Comparison of ENCODE assay signal across 11 cellular contexts in genomic region chr15:82919231-82919886, GRCh38. TPM values are rescaled to one million over a fixed set of nuclear protein-coding genes. Genes with fewer than 3 reads are reported as not detected.
A peak's percentile ranks its signal among the peaks of the same experiment; 100 is the strongest.
DNase-seq lines count a peak whose midpoint lies in the region; ATAC-seq, FAIRE-seq and TF ChIP-seq lines count a peak whose summit lies in the region.
"Had no signal": no experiment of that assay in that cellular context is flagged by ENCODE, and none has a peak within 500 bp of the region (broad histone marks: within the 10 kb centered on the region; RNA-seq: fewer than 3 reads in every experiment).

No MANE protein-coding gene starts in this region.

- DNase-seq in COLO829 (ENCODE audit: low spot score): peak; percentile 15
- peak; percentile 54 for DNase-seq in NCI-H2196 (lab: John Stamatoyannopoulos, UW; ENCODE audit: unreplicated experiment)
- peak; percentile 46 for DNase-seq in lung (ENCODE audit: low spot score)
- DNase-seq in D341Med (ENCODE audit: low spot score): no peak
- no peak for DNase-seq in T-helper 1 cell
- DNase-seq in AG08395 (ENCODE audit: low spot score): no peak
- DNase-seq in D721Med (ENCODE audit: insufficient read length, low spot score): no peak

- 59 to 79% methylated on average over 6 of the region's 6 CpGs for WGBS in lung, 2 donors

- H3K4me1 ChIP-seq in lung (ENCODE audit: control insufficient read depth in 2 of 2, insufficient read depth in 2 of 2, low read length in 2 of 2): peaks cover 0 to 2% of the 10 kb centered on the region in 2 donors

- no peaks in the 10 kb centered on the region for H3K9me3 ChIP-seq in lung (ENCODE audit: control insufficient read depth in 2 of 2, insufficient read depth in 1 of 2, low read length in 1 of 2)

- H3K4me3 ChIP-seq in lung: no peak overlapping the region
- H3K4me3 ChIP-seq: dorsolateral prefrontal cortex, smooth muscle cell had no signal

- H3K27me3 ChIP-seq in lung (ENCODE audit: control insufficient read depth, insufficient read depth): no peaks in the 10 kb centered on the region
- H3K27me3 ChIP-seq: dorsolateral prefrontal cortex had no signal

- peak; percentile 51 for ATAC-seq in lung (ENCODE audit: insufficient read depth, low FRiP score)

- H3K27ac ChIP-seq in cingulate gyrus (ENCODE audit: low read depth, low read length) (peak overlapping the region; percentile 39), lung (ENCODE audit: low read depth in 1 of 2, low read length in 1 of 2) (no peak overlapping the region)
- H3K27ac ChIP-seq: HL-60 had no signal

- no peak for TF ChIP-seq CTCF in lung (IDR thresholded peaks at IDR 0.05; ENCODE audit: control extremely low read depth, extremely low read depth)
- TF ChIP-seq CTCF in D721Med (IDR thresholded peaks at IDR 0.05; ENCODE audit: insufficient read depth, missing control alignments): no peak

- no peak for FAIRE-seq in D721Med (lab: Jason Lieb, UNC)

- H3K36me3 ChIP-seq in lung (ENCODE audit: control insufficient read depth in 2 of 2, insufficient read depth in 2 of 2, low read length in 2 of 2): no peaks in the 10 kb centered on the region

RNA-seq across cellular contexts. Expression of gene HOMER2, which starts 33.2 kb away (rescaled TPM):
- 10 to 100 TPM; 15.3 to 18.1 TPM for total RNA-seq in lung
- polyA plus RNA-seq in lung: 1 to 10 TPM; 7.5 to 7.9 TPM

Comparison
In these comparisons a context has a peak if more than half of its experiments do, and no peak if none do; other contexts are left out.
1. DNase-seq: peak in COLO829 (single experiment), NCI-H2196 (single experiment) and lung (single experiment); none in D341Med (single experiment), T-helper 1 cell (0 of 5), AG08395 (single experiment) and D721Med (single experiment).